Comparison of ENCODE assay signal across 12 cellular contexts in the genomic region with DNA sequence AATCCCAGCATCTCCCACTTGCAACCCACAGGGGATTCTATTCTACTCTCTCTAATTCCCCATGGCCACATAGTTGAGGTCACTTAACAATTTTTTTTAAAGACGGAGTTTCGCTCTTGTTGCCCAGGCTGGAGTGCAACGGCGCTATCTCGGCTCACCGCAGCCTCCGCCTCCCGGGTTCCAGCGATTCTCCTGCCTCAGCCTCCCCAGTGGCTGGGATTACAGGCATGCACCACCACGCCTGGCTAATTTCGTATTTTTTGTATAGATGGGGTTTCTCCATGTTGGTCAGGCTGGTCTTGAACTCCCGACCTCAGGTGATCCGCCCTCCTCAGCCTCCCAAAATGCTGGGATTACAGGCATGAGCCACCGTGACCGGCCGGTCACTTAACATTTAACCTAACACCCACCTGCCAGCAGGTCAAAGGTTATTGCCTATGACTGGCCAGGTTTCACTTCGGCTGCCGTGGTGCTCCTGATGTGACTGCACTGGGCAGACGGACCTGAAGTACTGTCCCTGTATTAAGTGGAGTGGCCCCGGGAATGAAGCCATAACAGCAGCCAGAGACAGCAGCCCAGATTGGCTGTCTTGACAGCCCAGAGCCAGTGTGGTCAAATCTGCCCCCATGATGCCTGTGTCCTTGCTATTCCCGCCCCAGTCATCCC. TPM values are rescaled to one million over a fixed set of nuclear protein-coding genes. Genes with fewer than 3 reads are reported as not detected.
DNase-seq lines count a peak whose midpoint lies in the region; ATAC-seq, FAIRE-seq and TF ChIP-seq lines count a peak whose summit lies in the region.
"Not testable (repeated sequence)": the region's sequence is repeated elsewhere in the genome, so short reads cannot be mapped to it uniquely, and the experiment has no call there.
"Had no signal": no experiment of that assay in that cellular context is flagged by ENCODE, and none has a peak within 500 bp of the region (broad histone marks: within the 10 kb centered on the region; RNA-seq: fewer than 3 reads in every experiment).

No MANE protein-coding gene starts in this region.

- not testable (repeated sequence) for TF ChIP-seq CTCF in SK-N-SH (IDR thresholded peaks at IDR 0.05); GM12878 (IDR thresholded peaks at IDR 0.05 in 2 of 3, conservative IDR thresholded peaks at IDR 0.05 in 1 of 3; ENCODE audit: control insufficient read depth in 2 of 3, extremely low read depth in 1 of 3, insufficient read depth in 1 of 3, low read depth in 3 of 3, low read length in 3 of 3); left ventricle myocardium inferior (IDR thresholded peaks at IDR 0.05; ENCODE audit: borderline replicate concordance)

- FAIRE-seq in GM12878 (lab: Jason Lieb, UNC) = not testable (repeated sequence)

- in situ Hi-C loops in GM12878 (cut with MboI) = loop anchor here (5.0 to 10.0 kb wide), 2 partner anchors 136 to 191 kb away; a partner anchor contains a TSS

- WGBS in SK-N-SH (ENCODE audit: low lambda C conversion rate) = 98% methylated on average over 20 of the region's 21 CpGs
- 88% methylated on average over 21 of the region's 21 CpGs for WGBS in GM12878 (ENCODE audit: insufficient coverage, insufficient replicate concordance, low lambda C conversion rate, missing lambda C conversion rate)

- intact Hi-C loops in GM12878 (cut with micrococcal nuclease; ENCODE audit: unreplicated experiment) = not testable (repeated sequence)
- intact Hi-C loops in left ventricle myocardium inferior (cut with micrococcal nuclease) = loop anchor here (10.0 kb wide), 1 partner anchor 139 kb away; no protein-coding TSS in a partner anchor

- H3K27ac ChIP-seq in CD8-positive, alpha-beta memory T cell (ENCODE audit: low read depth, low read length); Karpas-422 (ENCODE audit: low read length); SK-N-SH (ENCODE audit: low read depth in 2 of 2, low read length in 1 of 2); GM12878 (ENCODE audit: control insufficient read depth, insufficient read depth); left ventricle myocardium inferior (replicated peaks): not testable (repeated sequence)
- H3K27ac ChIP-seq in mucosa of rectum (ENCODE audit: low read depth in 2 of 2, low read length in 2 of 2) = peak overlapping the region; percentile 95 to 97

- H3K4me1 Mint-ChIP-seq in CD8-positive, alpha-beta memory T cell = peaks cover 11 to 17% (median 13%) of the 10 kb centered on the region in 3 donors

- ATAC-seq in GM12878 = not testable (repeated sequence)

- H3K4me2 ChIP-seq in Karpas-422 (ENCODE audit: low read depth, low read length, poor library complexity, severe bottlenecking) (peak overlapping the region; percentile 59), GM12878 (ENCODE audit: control insufficient read depth, insufficient read depth) (peak overlapping the region; percentile 95), skeletal muscle satellite cell (ENCODE audit: low read length) (peak overlapping the region; percentile 82)
- H3K4me2 ChIP-seq in SK-N-SH = not testable (repeated sequence)

- H3K9me2 ChIP-seq in Karpas-422 (replicated peaks; ENCODE audit: insufficient read depth, low read length); SK-N-SH: not testable (repeated sequence)

- TF ChIP-seq EP300 in SK-N-SH (IDR thresholded peaks at IDR 0.05; ENCODE audit: borderline replicate concordance in 1 of 2, low read depth in 1 of 2, low read length in 1 of 2); GM12878 (IDR thresholded peaks at IDR 0.05; ENCODE audit: borderline replicate concordance in 1 of 2, control insufficient read depth in 1 of 2, low read depth in 2 of 2, low read length in 2 of 2): not testable (repeated sequence)

- not testable (repeated sequence) for DNase-seq in CD8-positive, alpha-beta memory T cell; Karpas-422; SK-N-SH; GM12878 (ENCODE audit: low read depth, low spot score); left ventricle myocardium inferior

- BruUV-seq in GM12878 (replicated peaks; lab: Mats Ljungman, UMichigan) = not testable (repeated sequence)

- peaks cover 10% of the 10 kb centered on the region for H3K4me1 ChIP-seq in CD8-positive, alpha-beta memory T cell (ENCODE audit: insufficient read depth, low read length)
- H3K4me1 ChIP-seq in Karpas-422 (ENCODE audit: low read length); SK-N-SH (ENCODE audit: control insufficient read depth in 1 of 2, insufficient read depth in 2 of 2, low read depth in 1 of 2, low read length in 1 of 2): not testable (repeated sequence)
- H3K4me1 ChIP-seq in GM12878 (ENCODE audit: control insufficient read depth, insufficient read depth, low read length) (peaks cover 59% of the 10 kb centered on the region), left ventricle myocardium inferior (peaks cover 13% of the 10 kb centered on the region), mucosa of rectum (ENCODE audit: control insufficient read depth in 2 of 2, insufficient read depth in 2 of 2, low read length in 2 of 2) (peaks cover 20 to 31% of the 10 kb centered on the region in 2 donors), skeletal muscle satellite cell (ENCODE audit: control insufficient read depth, insufficient read depth, low read length) (peaks cover 34% of the 10 kb centered on the region)

- H3F3A ChIP-seq in SK-N-SH (replicated peaks; ENCODE audit: insufficient read depth) = not testable (repeated sequence)

- H4K20me1 ChIP-seq in Karpas-422 (ENCODE audit: insufficient read depth, low read depth, low read length); SK-N-SH (ENCODE audit: insufficient read depth); GM12878 (ENCODE audit: control insufficient read depth, insufficient read depth): not testable (repeated sequence)

- CTCF ChIA-PET in CD8-positive, alpha-beta memory T cell (lab: Charles Lee) = interaction anchor here (0.9 to 2.6 kb wide), 5 partner anchors 17 to 138 kb away, joined by 3 to 11 read pairs (median 4); a partner anchor contains a TSS
- CTCF ChIA-PET in SK-N-SH (lab: Yijun Ruan, JAX) = interaction anchor here (0.6 to 9.4 kb wide), 16 partner anchors 10 to 193 kb away, joined by 3 to 209 read pairs (median 10); a partner anchor contains a TSS
- CTCF ChIA-PET in GM12878 (lab: Yijun Ruan, JAX) = interaction anchor here (1.8 to 5.5 kb wide), 6 partner anchors 46 to 190 kb away, joined by 6 to 99 read pairs (median 9); a partner anchor contains a TSS

- not testable (repeated sequence) for H3K36me3 ChIP-seq in CD8-positive, alpha-beta memory T cell (ENCODE audit: insufficient read depth, low read length); Karpas-422 (ENCODE audit: insufficient read depth, low read length); SK-N-SH (replicated peaks in 1 of 2; ENCODE audit: control insufficient read depth in 1 of 2, insufficient read depth in 2 of 2, low read length in 1 of 2); GM12878 (ENCODE audit: control insufficient read depth in 2 of 2, insufficient read depth in 2 of 2, low read length in 1 of 2); left ventricle myocardium inferior; mucosa of rectum (ENCODE audit: control insufficient read depth in 2 of 2, insufficient read depth in 2 of 2, low read length in 2 of 2); skeletal muscle satellite cell (ENCODE audit: insufficient read depth, low read length)

- POLR2A ChIA-PET in CD8-positive, alpha-beta memory T cell (lab: Charles Lee); GM12878 (lab: Charles Lee): not testable (repeated sequence)
- POLR2A ChIA-PET in SK-N-SH (lab: Yijun Ruan, JAX) = interaction anchor here (1.3 kb wide), 1 partner anchor 26 kb away, joined by 3 read pairs; no protein-coding TSS in a partner anchor

- not testable (repeated sequence) for H3K27me3 ChIP-seq in CD8-positive, alpha-beta memory T cell (ENCODE audit: insufficient read depth, low read length, poor library complexity, severe bottlenecking); Karpas-422 (ENCODE audit: low read length); SK-N-SH (ENCODE audit: insufficient read depth); GM12878 (replicated peaks in 1 of 2; ENCODE audit: control insufficient read depth in 2 of 2, insufficient read depth in 2 of 2, low read length in 1 of 2); left ventricle myocardium inferior (ENCODE audit: low read depth); mucosa of rectum (ENCODE audit: control insufficient read depth in 2 of 2, insufficient read depth in 2 of 2, low read length in 2 of 2); skeletal muscle satellite cell (ENCODE audit: control insufficient read depth, insufficient read depth, low read length)

- RAD21 ChIA-PET in GM12878 (lab: Charles Lee; ENCODE audit: unreplicated experiment) = interaction anchor here (1.3 to 3.2 kb wide), 2 partner anchors 133 to 139 kb away, joined by 6 to 12 read pairs; no protein-coding TSS in a partner anchor

- SMC1A ChIA-PET in GM12878 (lab: Charles Lee; ENCODE audit: uncharacterized antibody, unreplicated experiment) = interaction anchor here (0.6 to 3.0 kb wide), 4 partner anchors 25 to 188 kb away, joined by 3 to 17 read pairs (median 4); no protein-coding TSS in a partner anchor

- H3K79me2 ChIP-seq in Karpas-422 (ENCODE audit: low read length); SK-N-SH (ENCODE audit: insufficient read depth); GM12878 (ENCODE audit: control insufficient read depth, insufficient read depth, low read length): not testable (repeated sequence)

- H3K9me3 Mint-ChIP-seq in CD8-positive, alpha-beta memory T cell = not testable (repeated sequence)

- not testable (repeated sequence) for H3K27me3 Mint-ChIP-seq in CD8-positive, alpha-beta memory T cell

- not testable (repeated sequence) for H3K9ac ChIP-seq in Karpas-422 (ENCODE audit: low read length); SK-N-SH; GM12878 (ENCODE audit: control insufficient read depth, insufficient read depth, low read length)
- peak overlapping the region; percentile 72 to 77 for H3K9ac ChIP-seq in mucosa of rectum (ENCODE audit: low read depth in 1 of 2, low read length in 2 of 2)
- peak overlapping the region; percentile 48 for H3K9ac ChIP-seq in skeletal muscle satellite cell (ENCODE audit: low read depth, low read length)

- TF ChIP-seq POLR2A in GM12878 (IDR thresholded peaks at IDR 0.05; ENCODE audit: low read depth, low read length) = not testable (repeated sequence)

- TF ChIP-seq RAD21 in SK-N-SH (IDR thresholded peaks at IDR 0.05; ENCODE audit: low read length); GM12878 (IDR thresholded peaks at IDR 0.05; ENCODE audit: insufficient read depth, low read depth, low read length): not testable (repeated sequence)

- not testable (repeated sequence) for H3K9me3 ChIP-seq in CD8-positive, alpha-beta memory T cell (ENCODE audit: low read length); Karpas-422 (ENCODE audit: low read length); SK-N-SH; GM12878 (replicated peaks; ENCODE audit: control insufficient read depth, insufficient read depth, low read length); left ventricle myocardium inferior (replicated peaks); mucosa of rectum (ENCODE audit: control insufficient read depth in 2 of 2, low read length in 2 of 2); skeletal muscle satellite cell (replicated peaks; ENCODE audit: low read length)

- H3K27ac Mint-ChIP-seq in CD8-positive, alpha-beta memory T cell = peak overlapping the region in 3 of 8 donors; percentile 19 to 70 (median 23)

- H3K4me3 Mint-ChIP-seq in CD8-positive, alpha-beta memory T cell = peak overlapping the region in 4 of 7 donors; percentile 27 to 76 (median 60)

- not testable (repeated sequence) for H3K4me3 ChIP-seq in CD8-positive, alpha-beta memory T cell (ENCODE audit: low read length); SK-N-SH (ENCODE audit: low read depth in 2 of 2, low read length in 1 of 2)
- H3K4me3 ChIP-seq in Karpas-422 (ENCODE audit: low read length) = peak overlapping the region; percentile 56; the same call in 1 of the 2 replicates
- peak overlapping the region; percentile 51; the same call in 1 of the 2 replicates for H3K4me3 ChIP-seq in GM12878
- peak overlapping the region; percentile 57 for H3K4me3 ChIP-seq in left ventricle myocardium inferior
- H3K4me3 ChIP-seq in mucosa of rectum (ENCODE audit: low read length in 2 of 2) = peak overlapping the region; percentile 10 to 72
- peak overlapping the region; percentile 58 for H3K4me3 ChIP-seq in skeletal muscle satellite cell (ENCODE audit: low read length)

- H2AFZ ChIP-seq in Karpas-422 (ENCODE audit: low read length) = not testable (repeated sequence)
- H2AFZ ChIP-seq in SK-N-SH (ENCODE audit: low read depth) = peak overlapping the region; percentile 89; the same call in 1 of the 2 replicates
- H2AFZ ChIP-seq in GM12878 (ENCODE audit: control insufficient read depth, low read depth, low read length) = peak overlapping the region; percentile 82; the same call in 1 of the 2 replicates

- not testable (repeated sequence) for H3K36me3 Mint-ChIP-seq in CD8-positive, alpha-beta memory T cell

RNA-seq across cellular contexts. Expression of a gene that starts 24.3 kb away (rescaled TPM):
- not detected for total RNA-seq in CD8-positive, alpha-beta memory T cell
- polyA plus RNA-seq in CD8-positive, alpha-beta memory T cell = not detected
- not detected in 2 replicates for total RNA-seq in Karpas-422 (2014; rRNA removed; shearing (Covaris generic); ENCODE audit: low replicate concordance)
- polyA plus RNA-seq in SK-N-SH (2012; rRNA removed) (0.08 and 0.24 TPM in 2 replicates), GM12878 (2011; rRNA removed) (not detected in 2 replicates), GM12878 (2014; fragmentation: Illumina TruSeq; extraction: Trizol) (not detected in 2 replicates), GM12878 (2014; fragmentation: Nextera tagmentation; extraction: Ambion mirVana) (not detected), GM12878 (2014; rRNA removed) (not detected in 2 replicates), GM12878 (2016; fragmentation: Nextera tagmentation; extraction: Ambion mirVana) (not detected)
- 0.17 and 0.45 TPM in 2 replicates for polyA plus RNA-seq in SK-N-SH (2012; cell fraction: cytosol; rRNA removed)
- polyA plus RNA-seq in SK-N-SH (2012; cell fraction: nucleus; rRNA removed) = 0.17 and 0.33 TPM in 2 replicates
- not detected in 2 replicates for total RNA-seq in GM12878 (2013; cell fraction: nucleolus; rRNA removed)
- total RNA-seq in GM12878 (2014; rRNA removed) (not detected in 2 replicates), GM12878 (2014; rRNA removed; fragmentation: Illumina TruSeq; extraction: Trizol) (not detected in 2 replicates), GM12878 (2021) (not detected in 2 replicates), left ventricle myocardium inferior (not detected)
- polyA plus RNA-seq in GM12878 (2011; ENCODE audit: low read depth) = not detected
- polyA plus RNA-seq in GM12878 (2011; cell fraction: cytosol; rRNA removed) = not detected in 2 replicates
- not detected in 2 replicates for polyA plus RNA-seq in GM12878 (2011; cell fraction: nucleus; rRNA removed)
- polyA plus RNA-seq in GM12878 (2012) = not detected in 2 replicates
- not detected in 2 replicates for polyA minus RNA-seq in GM12878 (2011; rRNA and poly(A)+ RNA removed)
- not detected in 2 replicates for polyA minus RNA-seq in GM12878 (2011; cell fraction: cytosol; rRNA and poly(A)+ RNA removed)
- polyA minus RNA-seq in GM12878 (2011; cell fraction: nucleus; rRNA and poly(A)+ RNA removed) = not detected in 2 replicates
- not detected in 2 replicates for total RNA-seq in skeletal muscle satellite cell (2012; rRNA removed)
- total RNA-seq: fibroblast of lung, LHCN-M2, pulmonary artery endothelial cell, Right ventricle myocardium inferior, temporal lobe had no signal
- polyA plus RNA-seq: fibroblast of lung had no signal
